22 cellular contexts compared by ENCODE assay signal in the genomic region with DNA sequence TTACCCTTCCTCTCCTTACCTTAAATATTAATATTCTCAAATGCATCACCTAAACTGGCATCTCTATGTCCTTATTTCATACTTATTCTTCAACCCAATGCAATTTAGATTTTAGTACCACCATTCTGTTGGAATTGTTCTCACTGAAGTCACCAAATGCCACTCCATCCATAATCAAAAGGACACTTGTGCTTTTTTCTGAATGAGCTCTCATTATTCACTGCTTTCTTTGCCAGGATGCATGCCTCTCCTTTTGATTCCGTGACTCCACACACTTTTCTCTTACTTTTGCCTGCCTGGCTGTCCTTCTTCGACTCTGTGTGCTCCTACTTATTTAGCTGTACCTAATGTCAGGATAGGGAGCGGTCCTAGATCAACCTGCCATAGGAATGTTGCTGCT.
DNase-seq lines count a peak whose midpoint lies in the region; ATAC-seq lines count a peak whose summit lies in the region.
"Had no signal": no experiment of that assay in that cellular context is flagged by ENCODE, and none has a peak within 500 bp of the region (broad histone marks: within the 10 kb centered on the region; RNA-seq: fewer than 3 reads in every experiment).

No MANE protein-coding gene starts in this region.

- no peak overlapping the region for H3K4me3 Mint-ChIP-seq in activated T-cell treated with anti-CD3 and anti-CD28 coated beads, Interleukin-2, amount 50 U/mL, for 24 hours
- no peak overlapping the region for H3K4me3 Mint-ChIP-seq in stimulated activated naive CD8-positive, alpha-beta T cell treated with anti-CD3 and anti-CD28 coated beads, Interleukin-15, amount 100 ng/mL, for 72 hours
- H3K4me3 Mint-ChIP-seq: CD14-positive monocyte; CD4-positive, alpha-beta memory T cell; CD4-positive, CD25-positive, alpha-beta regulatory T cell; CD8-positive, alpha-beta memory T cell had no signal

- no peak for ATAC-seq in stimulated activated naive CD8-positive, alpha-beta T cell treated with anti-CD3 and anti-CD28 coated beads, Interleukin-15, amount 100 ng/mL, for 72 hours
- no peak for ATAC-seq in GM21737 (IDR thresholded peaks at IDR 0.05; ENCODE audit: unreplicated experiment)

- H3K4me1 Mint-ChIP-seq in activated T-cell treated with anti-CD3 and anti-CD28 coated beads, Interleukin-2, amount 50 U/mL, for 24 hours (ENCODE audit: low read depth): no peaks in the 10 kb centered on the region
- no peaks in the 10 kb centered on the region for H3K4me1 Mint-ChIP-seq in stimulated activated naive CD8-positive, alpha-beta T cell treated with anti-CD3 and anti-CD28 coated beads, Interleukin-15, amount 100 ng/mL, for 72 hours
- H3K4me1 Mint-ChIP-seq: CD14-positive monocyte; CD4-positive, alpha-beta memory T cell; CD4-positive, CD25-positive, alpha-beta regulatory T cell; CD8-positive, alpha-beta memory T cell had no signal

- H3K9me3 Mint-ChIP-seq in activated T-cell treated with anti-CD3 and anti-CD28 coated beads, Interleukin-2, amount 50 U/mL, for 24 hours: no peaks in the 10 kb centered on the region
- no peaks in the 10 kb centered on the region for H3K9me3 Mint-ChIP-seq in stimulated activated naive CD8-positive, alpha-beta T cell treated with anti-CD3 and anti-CD28 coated beads, Interleukin-15, amount 100 ng/mL, for 72 hours

- no peaks in the 10 kb centered on the region for H3K27me3 Mint-ChIP-seq in activated T-cell treated with anti-CD3 and anti-CD28 coated beads, Interleukin-2, amount 50 U/mL, for 24 hours
- H3K27me3 Mint-ChIP-seq in stimulated activated naive CD8-positive, alpha-beta T cell treated with anti-CD3 and anti-CD28 coated beads, Interleukin-15, amount 100 ng/mL, for 72 hours: no peaks in the 10 kb centered on the region
- H3K27me3 Mint-ChIP-seq: CD4-positive, alpha-beta memory T cell; CD4-positive, CD25-positive, alpha-beta regulatory T cell had no signal

- no peak overlapping the region for H3K27ac Mint-ChIP-seq in activated T-cell treated with anti-CD3 and anti-CD28 coated beads, Interleukin-2, amount 50 U/mL, for 24 hours
- no peak overlapping the region for H3K27ac Mint-ChIP-seq in stimulated activated naive CD8-positive, alpha-beta T cell treated with anti-CD3 and anti-CD28 coated beads, Interleukin-15, amount 100 ng/mL, for 72 hours
- H3K27ac Mint-ChIP-seq: CD14-positive monocyte; CD4-positive, alpha-beta memory T cell; CD4-positive, CD25-positive, alpha-beta regulatory T cell had no signal

- H3K36me3 Mint-ChIP-seq in activated T-cell treated with anti-CD3 and anti-CD28 coated beads, Interleukin-2, amount 50 U/mL, for 24 hours (ENCODE audit: low read depth): no peaks in the 10 kb centered on the region
- H3K36me3 Mint-ChIP-seq: CD14-positive monocyte; CD4-positive, alpha-beta memory T cell; CD4-positive, CD25-positive, alpha-beta regulatory T cell; CD8-positive, alpha-beta memory T cell had no signal

- DNase-seq in globus pallidus (ENCODE audit: low spot score) (peak; percentile 42), inferior parietal cortex (ENCODE audit: extremely low spot score) (peak; percentile 18), midbrain (lab: John Stamatoyannopoulos, UW) (peak; percentile 13), pons (ENCODE audit: low spot score) (peak; percentile 84)
- DNase-seq in activated T-cell treated with anti-CD3 and anti-CD28 coated beads, Interleukin-2, amount 50 U/mL, for 24 hours: no peak
- no peak for DNase-seq in stimulated activated naive CD8-positive, alpha-beta T cell treated with anti-CD3 and anti-CD28 coated beads, Interleukin-15, amount 100 ng/mL, for 72 hours
- DNase-seq: 8988T; ACHN; BE2C; C1 segment of cervical spinal cord; CD4-positive, alpha-beta memory T cell; CD4-positive, CD25-positive, alpha-beta regulatory T cell; CD8-positive, alpha-beta memory T cell; COR-L47; DMS 273 treated with DMSO at 0.1 percent for 48 hours; DMS153; DMS53; DMS79; DND-41; GF-D8 had no signal

Comparison
In these comparisons a context has a peak if more than half of its experiments do, and no peak if none do; other contexts are left out.
1. DNase-seq: peak in globus pallidus (single experiment), inferior parietal cortex (single experiment), midbrain (single experiment) and pons (single experiment); none in activated T-cell treated with anti-CD3 and anti-CD28 coated beads, Interleukin-2, amount 50 U/mL, for 24 hours (single experiment) and stimulated activated naive CD8-positive, alpha-beta T cell treated with anti-CD3 and anti-CD28 coated beads, Interleukin-15, amount 100 ng/mL, for 72 hours (0 of 2).